15 cellular contexts compared by ENCODE assay signal in genomic region chr3:152623286-152623685, GRCh38.
DNase-seq lines count a peak whose midpoint lies in the region; ATAC-seq and TF ChIP-seq lines count a peak whose summit lies in the region.
"Had no signal": no experiment of that assay in that cellular context is flagged by ENCODE, and none has a peak within 500 bp of the region (broad histone marks: within the 10 kb centered on the region; RNA-seq: fewer than 3 reads in every experiment).

No MANE protein-coding gene starts in this region.

- no peaks in the 10 kb centered on the region for H3K27me3 ChIP-seq in Loucy (ENCODE audit: insufficient read depth, low read length, poor library complexity, severe bottlenecking)
- no peaks in the 10 kb centered on the region for H3K27me3 ChIP-seq in vagina
- H3K27me3 ChIP-seq in CD8-positive, alpha-beta T cell (ENCODE audit: insufficient read depth, low read length): no peaks in the 10 kb centered on the region
- H3K27me3 ChIP-seq: SJCRH30 had no signal

- no peaks in the 10 kb centered on the region for H3K9me2 ChIP-seq in Loucy (replicated peaks; ENCODE audit: low read depth, low read length)

- peak overlapping the region; percentile 44 for H3K27ac Mint-ChIP-seq in WTC11
- H3K27ac Mint-ChIP-seq in CD8-positive, alpha-beta T cell: no peak overlapping the region
- H3K27ac Mint-ChIP-seq: H9 had no signal

- no peaks in the 10 kb centered on the region for H3K36me3 Mint-ChIP-seq in WTC11
- H3K36me3 Mint-ChIP-seq in CD8-positive, alpha-beta T cell: no peaks in the 10 kb centered on the region

- peak overlapping the region; percentile 22 for H3K27ac ChIP-seq in vagina
- no peak overlapping the region for H3K27ac ChIP-seq in CD8-positive, alpha-beta T cell (ENCODE audit: low read depth, low read length)
- H3K27ac ChIP-seq: SJCRH30 had no signal

- H3K4me3 ChIP-seq in Loucy (ENCODE audit: low read length, poor library complexity, severe bottlenecking) (no peak overlapping the region), vagina (no peak overlapping the region)
- H3K4me3 ChIP-seq in CD8-positive, alpha-beta T cell (ENCODE audit: low read depth, low read length): no peak overlapping the region
- H3K4me3 ChIP-seq: SJCRH30 had no signal

- no peaks in the 10 kb centered on the region for H3F3A ChIP-seq in Loucy (ENCODE audit: low read depth)

- CTCF ChIA-PET in WTC11 (lab: Charles Lee): no interaction called here
- CTCF ChIA-PET in CD8-positive, alpha-beta T cell (lab: Charles Lee): no interaction called here

- peaks cover 3% of the 10 kb centered on the region; the same call in 1 of the 2 replicates for H3K9me3 Mint-ChIP-seq in WTC11
- H3K9me3 Mint-ChIP-seq in CD8-positive, alpha-beta T cell: no peaks in the 10 kb centered on the region
- H3K9me3 Mint-ChIP-seq: H9 had no signal

- no peak for DNase-seq in WTC11 (ENCODE audit: low spot score)
- peak; percentile 32 for DNase-seq in medulla oblongata (ENCODE audit: extremely low spot score)
- DNase-seq in vagina (ENCODE audit: extremely low spot score in 2 of 2): no peak
- DNase-seq in left colon: no peak
- no peak for DNase-seq in CD8-positive, alpha-beta T cell
- DNase-seq: Caco-2, DMS153, H9, NCI-H187 treated with DMSO at 0.1 percent for 48 hours, NCI-H446, NCI-H748 treated with DMSO at 0.1 percent for 48 hours, RPMI8226, SJCRH30 had no signal

- H3K9me3 ChIP-seq in Loucy (ENCODE audit: insufficient read depth, low read depth, low read length) (no peaks in the 10 kb centered on the region), vagina (no peaks in the 10 kb centered on the region)
- no peaks in the 10 kb centered on the region for H3K9me3 ChIP-seq in CD8-positive, alpha-beta T cell (ENCODE audit: low read length)
- H3K9me3 ChIP-seq: Caco-2, SJCRH30 had no signal

- TF ChIP-seq POLR2A in vagina (IDR thresholded peaks at IDR 0.05): no peak

- intact Hi-C loops in vagina (cut with DNase I) (no loop called here), left colon (cut with DNase I, micrococcal nuclease) (no loop called here)
- intact Hi-C loops in CD8-positive, alpha-beta T cell (cut with DNase I, micrococcal nuclease): no loop called here

- H3K9ac ChIP-seq in Loucy (ENCODE audit: low read depth, low read length, poor library complexity, severe bottlenecking): no peak overlapping the region

- no peaks in the 10 kb centered on the region for H3K79me2 ChIP-seq in Loucy (ENCODE audit: insufficient read depth, low read length)

- no peaks in the 10 kb centered on the region for H3K27me3 Mint-ChIP-seq in WTC11 (ENCODE audit: low read depth)
- no peaks in the 10 kb centered on the region for H3K27me3 Mint-ChIP-seq in CD8-positive, alpha-beta T cell (ENCODE audit: low read depth)

- ATAC-seq in WTC11 (no peak), left colon (no peak), GM19397 (IDR thresholded peaks at IDR 0.05; ENCODE audit: unreplicated experiment) (no peak)
- ATAC-seq in CD8-positive, alpha-beta T cell: no peak

- no peaks in the 10 kb centered on the region for H3K36me3 ChIP-seq in Loucy (ENCODE audit: insufficient read depth, low read length)
- no peaks in the 10 kb centered on the region for H3K36me3 ChIP-seq in vagina
- H3K36me3 ChIP-seq in CD8-positive, alpha-beta T cell (ENCODE audit: insufficient read depth, low read length): no peaks in the 10 kb centered on the region
- H3K36me3 ChIP-seq: SJCRH30 had no signal

- peaks cover 24% of the 10 kb centered on the region for H3K4me1 ChIP-seq in Loucy (ENCODE audit: insufficient read depth, low read length, poor library complexity, severe bottlenecking)
- peaks cover 26% of the 10 kb centered on the region for H3K4me1 ChIP-seq in vagina
- H3K4me1 ChIP-seq in CD8-positive, alpha-beta T cell (ENCODE audit: insufficient read depth, low read length): no peaks in the 10 kb centered on the region
- H3K4me1 ChIP-seq: Caco-2, SJCRH30 had no signal

- no peak for TF ChIP-seq CTCF in Loucy (conservative IDR thresholded peaks at IDR 0.05; ENCODE audit: low read length)
- TF ChIP-seq CTCF in WTC11 (IDR thresholded peaks at IDR 0.05): no peak
- TF ChIP-seq CTCF in vagina (IDR thresholded peaks at IDR 0.05): no peak
- TF ChIP-seq CTCF in CD8-positive, alpha-beta T cell (IDR thresholded peaks at IDR 0.05): no peak

- peaks cover 23% of the 10 kb centered on the region for H3K4me1 Mint-ChIP-seq in WTC11
- no peaks in the 10 kb centered on the region for H3K4me1 Mint-ChIP-seq in CD8-positive, alpha-beta T cell (ENCODE audit: low read depth)

- no peaks in the 10 kb centered on the region for H4K20me1 ChIP-seq in Loucy (ENCODE audit: insufficient read depth, low read length, poor library complexity, severe bottlenecking)

- H2AFZ ChIP-seq in Loucy (ENCODE audit: low read length): peak overlapping the region; percentile 43; the same call in 1 of the 2 replicates

- POLR2A ChIA-PET in WTC11 (lab: Charles Lee): no interaction called here
- POLR2A ChIA-PET in CD8-positive, alpha-beta T cell (lab: Charles Lee): no interaction called here

- H3K4me3 Mint-ChIP-seq in WTC11: no peak overlapping the region
- H3K4me3 Mint-ChIP-seq in CD8-positive, alpha-beta T cell: no peak overlapping the region
- H3K4me3 Mint-ChIP-seq: H9 had no signal

- peak overlapping the region; percentile 34 for H3K4me2 ChIP-seq in Loucy (ENCODE audit: low read depth, low read length, poor library complexity, severe bottlenecking)

TF ChIP-seq in WTC11, 78 proteins besides CTCF, POLR2A, EP300 and RAD21:
- TF ChIP-seq JAZF1 (CRISPR knock-in tag; IDR thresholded peaks at IDR 0.05): no peak
- TF ChIP-seq SMAD4 (CRISPR knock-in tag; IDR thresholded peaks at IDR 0.05): no peak
